Comparison of ENCODE assay signal across 38 cellular contexts in the genomic region with DNA sequence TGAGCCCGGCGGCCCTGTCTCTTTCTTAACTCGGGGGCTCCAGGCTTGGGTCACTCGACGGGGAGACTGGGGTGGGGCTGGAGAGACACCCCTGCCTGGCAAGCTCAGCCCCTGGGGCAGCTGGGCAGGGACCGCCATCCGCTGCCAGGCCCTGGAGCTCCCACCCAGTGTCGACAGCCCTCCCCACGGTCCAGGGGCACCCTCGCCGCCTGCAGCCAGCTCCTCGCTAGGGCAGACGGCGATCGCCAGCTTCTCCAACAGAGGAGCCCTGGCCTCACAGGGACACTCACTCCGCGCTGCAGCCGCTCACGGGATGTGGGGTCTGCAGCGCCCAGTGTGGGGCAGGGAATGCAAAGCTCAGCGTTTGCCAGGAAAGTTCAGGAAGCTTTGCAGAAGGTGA. TPM values are rescaled to one million over a fixed set of nuclear protein-coding genes. Genes with fewer than 3 reads are reported as not detected.
DNase-seq lines count a peak whose midpoint lies in the region; ATAC-seq and TF ChIP-seq lines count a peak whose summit lies in the region.
"Had no signal": no experiment of that assay in that cellular context is flagged by ENCODE, and none has a peak within 500 bp of the region (broad histone marks: within the 10 kb centered on the region; RNA-seq: fewer than 3 reads in every experiment).

No MANE protein-coding gene starts in this region.

- TF ChIP-seq CTCF in IMR-90 (conservative IDR thresholded peaks at IDR 0.05; ENCODE audit: low read depth, low read length) (no peak), RWPE1 (conservative IDR thresholded peaks at IDR 0.05; ENCODE audit: low read depth) (no peak), nephron progenitor cell (IDR thresholded peaks at IDR 0.05) (no peak), endothelial cell (IDR thresholded peaks at IDR 0.05; ENCODE audit: unreplicated experiment) (no peak), A673 (conservative IDR thresholded peaks at IDR 0.05; ENCODE audit: low read depth, low read length) (no peak)

- CTCF ChIA-PET in IMR-90 (lab: Yijun Ruan, JAX), result interaction anchor here (1.1 kb wide), 1 partner anchor 30 kb away, joined by 3 read pairs; the partner anchor contains the start of genes GALNS and TRAPPC2L
- CTCF ChIA-PET in RWPE1 (lab: Yijun Ruan, JAX), result no interaction called here
- CTCF ChIA-PET in A673 (lab: Charles Lee), result no interaction called here

- no peaks in the 10 kb centered on the region for H3K79me1 ChIP-seq in IMR-90 (ENCODE audit: low read depth in 1 of 2, low read length in 2 of 2)
- peaks cover 4% of the 10 kb centered on the region for H3K79me1 ChIP-seq in neuronal stem cell (ENCODE audit: low read depth, low read length)

- H3K18ac ChIP-seq in IMR-90 (ENCODE audit: low read depth, low read length) (no peak overlapping the region), neuronal stem cell (ENCODE audit: low read length) (no peak overlapping the region)

- no peak overlapping the region for H2BK12ac ChIP-seq in neuronal stem cell (ENCODE audit: low read length)

- POLR2A ChIA-PET in IMR-90 (lab: Charles Lee; ENCODE audit: unreplicated experiment) (no interaction called here), RWPE1 (lab: Yijun Ruan, JAX; ENCODE audit: low non-redundant PET) (no interaction called here), A673 (lab: Charles Lee; ENCODE audit: low non-redundant PET) (interaction anchor here (0.6 kb wide), 1 partner anchor 10 kb away, joined by 6 read pairs; no protein-coding TSS in a partner anchor)

- H3K9me1 ChIP-seq in IMR-90 (ENCODE audit: insufficient read depth, low read length), result no peaks in the 10 kb centered on the region

- intact Hi-C loops in IMR-90 (cut with micrococcal nuclease) (no loop called here), A673 (cut with micrococcal nuclease; ENCODE audit: unreplicated experiment) (no loop called here)

- H3K36me3 ChIP-seq in IMR-90 (ENCODE audit: control insufficient read depth, insufficient read depth, low read length) (peaks cover 23% of the 10 kb centered on the region), neuronal stem cell (replicated peaks in 1 of 2; ENCODE audit: control insufficient read depth in 2 of 2, insufficient read depth in 2 of 2, low read length in 2 of 2) (no peaks in the 10 kb centered on the region), A673 (ENCODE audit: insufficient read depth, low read length, poor library complexity, severe bottlenecking) (no peaks in the 10 kb centered on the region)
- H3K36me3 ChIP-seq: BE2C had no signal

- H2BK5ac ChIP-seq in IMR-90 (ENCODE audit: low read depth, low read length, poor library complexity, severe bottlenecking), result no peak overlapping the region
- peak overlapping the region; percentile 75 for H2BK5ac ChIP-seq in neuronal stem cell (ENCODE audit: low read length)

- peak overlapping the region; percentile 16 for H2AK9ac ChIP-seq in IMR-90 (replicated peaks; ENCODE audit: low read depth, low read length, poor library complexity)

- H4K91ac ChIP-seq in IMR-90 (ENCODE audit: insufficient read depth, low read depth, low read length), result no peak overlapping the region
- H4K91ac ChIP-seq in neuronal stem cell (ENCODE audit: low read depth, low read length, poor library complexity), result no peak overlapping the region

- H3K27ac ChIP-seq in IMR-90 (ENCODE audit: insufficient read depth, low read length) (no peak overlapping the region), RWPE1 (peak overlapping the region; percentile 83), neuronal stem cell (replicated peaks; ENCODE audit: low read length) (no peak overlapping the region), A673 (ENCODE audit: low read depth, low read length, poor library complexity, severe bottlenecking) (no peak overlapping the region)
- H3K27ac ChIP-seq: 22Rv1; A549; BLaER1; BLaER1 treated with 17β-estradiol and CSF1 and Interleukin-3, amounts not matched to agents 10 nM and 100 nM; C4-2B had no signal

- WGBS in IMR-90 (ENCODE audit: extremely low coverage in 2 of 2, insufficient read length in 1 of 2), 2 experiments, result 71% methylated on average over 2 of the region's 21 CpGs; no CpG with 5 or more reads in 1 of the 2 experiments
- no CpG with 5 or more reads among the region's 21 CpGs for WGBS in neuronal stem cell (ENCODE audit: extremely low coverage in 2 of 2, insufficient read length in 2 of 2, insufficient replicate concordance in 1 of 2), 2 donors

- no peak overlapping the region for H2BK20ac ChIP-seq in IMR-90 (ENCODE audit: low read depth, low read length)

- H3K4me1 ChIP-seq in IMR-90 (ENCODE audit: control insufficient read depth, insufficient read depth, low read length) (peaks cover 4% of the 10 kb centered on the region; the same call in 1 of the 2 replicates), neuronal stem cell (ENCODE audit: control insufficient read depth in 2 of 2, insufficient read depth in 1 of 2, low read depth in 1 of 2, low read length in 2 of 2) (no peaks in the 10 kb centered on the region), A673 (ENCODE audit: insufficient read depth, low read length, poor library complexity, severe bottlenecking) (no peaks in the 10 kb centered on the region)
- H3K4me1 ChIP-seq: A549, Caco-2 had no signal

- ATAC-seq in IMR-90 (ENCODE audit: low read depth), result no peak
- ATAC-seq: A549; CD8-positive, alpha-beta T cell had no signal

- no peak overlapping the region for H4K8ac ChIP-seq in IMR-90 (ENCODE audit: low read depth in 2 of 2, low read length in 2 of 2)
- no peak overlapping the region for H4K8ac ChIP-seq in neuronal stem cell (ENCODE audit: low read depth, low read length)

- no peak for TF ChIP-seq POLR2A in IMR-90 (IDR thresholded peaks at IDR 0.05; ENCODE audit: low read depth, low read length)

- no peak overlapping the region for H3K4me2 ChIP-seq in IMR-90 (ENCODE audit: low read depth, low read length)
- H3K4me2 ChIP-seq in neuronal stem cell (ENCODE audit: insufficient read depth, low read length, poor library complexity, severe bottlenecking), result no peak overlapping the region
- H3K4me2 ChIP-seq: A549; BLaER1; BLaER1 treated with 17β-estradiol and CSF1 and Interleukin-3, amounts not matched to agents 10 nM and 100 nM had no signal

- no peak for DNase-seq in IMR-90
- DNase-seq in RWPE1 (ENCODE audit: low spot score), result no peak
- no peak for DNase-seq in nephron progenitor cell
- no peak for DNase-seq in neuronal stem cell (ENCODE audit: low spot score)
- no peak for DNase-seq in NCI-H524 (lab: John Stamatoyannopoulos, UW)
- no peak for DNase-seq in endothelial cell (ENCODE audit: low spot score)
- no peak for DNase-seq in amniotic stem cell (lab: John Stamatoyannopoulos, UW)
- no peak for DNase-seq in A673 (ENCODE audit: low spot score)
- DNase-seq: ACHN; AML-193; BE2C; C1 segment of cervical spinal cord; Caco-2; Calu3; CD4-positive, alpha-beta memory T cell; CD4-positive, alpha-beta T cell; CD4-positive, CD25-positive, alpha-beta regulatory T cell; CD8-positive, alpha-beta memory T cell; CD8-positive, alpha-beta T cell; COR-L47; DMS 273 treated with DMSO at 0.1 percent for 48 hours; DMS153; DMS53; DMS79; DMS79 treated with DMSO at 0.1 percent for 48 hours; DND-41; EL had no signal

- no peaks in the 10 kb centered on the region for H3K27me3 ChIP-seq in IMR-90 (ENCODE audit: control insufficient read depth, insufficient read depth, low read length)
- H3K27me3 ChIP-seq in neuronal stem cell (ENCODE audit: control insufficient read depth in 3 of 3, insufficient read depth in 3 of 3, low read depth in 1 of 3, low read length in 3 of 3), result no peaks in the 10 kb centered on the region
- H3K27me3 ChIP-seq in A673 (replicated peaks; ENCODE audit: insufficient read depth, low read depth, low read length, poor library complexity), result no peaks in the 10 kb centered on the region
- H3K27me3 ChIP-seq: BE2C; BLaER1; BLaER1 treated with 17β-estradiol and CSF1 and Interleukin-3, amounts not matched to agents 10 nM and 100 nM had no signal

- H3K14ac ChIP-seq in IMR-90 (replicated peaks; ENCODE audit: low read depth, low read length) (no peak overlapping the region), neuronal stem cell (ENCODE audit: low read length) (no peak overlapping the region)

- H3K4ac ChIP-seq in IMR-90 (ENCODE audit: low read depth, low read length), result no peak overlapping the region
- H3K4ac ChIP-seq in neuronal stem cell (ENCODE audit: low read length), result no peak overlapping the region

- H3K4me1 Mint-ChIP-seq in nephron progenitor cell (peaks cover 7% of the 10 kb centered on the region), endothelial cell (ENCODE audit: unreplicated experiment) (no peaks in the 10 kb centered on the region)
- H3K4me1 Mint-ChIP-seq: B cell; CD14-positive monocyte; CD4-positive, alpha-beta memory T cell; CD4-positive, CD25-positive, alpha-beta regulatory T cell; CD8-positive, alpha-beta memory T cell had no signal

- H3K4me3 ChIP-seq in IMR-90 (ENCODE audit: insufficient read depth, low read depth, low read length), result no peak overlapping the region
- H3K4me3 ChIP-seq in neuronal stem cell (ENCODE audit: low read length in 2 of 2), result no peak overlapping the region
- H3K4me3 ChIP-seq in A673 (ENCODE audit: low read depth, low read length, poor library complexity, severe bottlenecking), result no peak overlapping the region
- H3K4me3 ChIP-seq: A549; BLaER1; BLaER1 treated with 17β-estradiol and CSF1 and Interleukin-3, amounts not matched to agents 10 nM and 100 nM had no signal

- H2AK5ac ChIP-seq in IMR-90 (ENCODE audit: low read depth, low read length) (no peak overlapping the region), neuronal stem cell (ENCODE audit: low read depth, low read length) (no peak overlapping the region)

- H3K9me3 Mint-ChIP-seq in nephron progenitor cell (no peaks in the 10 kb centered on the region), endothelial cell (ENCODE audit: unreplicated experiment) (no peaks in the 10 kb centered on the region)
- H3K9me3 Mint-ChIP-seq: CD14-positive monocyte; CD4-positive, alpha-beta memory T cell; CD4-positive, alpha-beta T cell; CD4-positive, CD25-positive, alpha-beta regulatory T cell; CD8-positive, alpha-beta memory T cell; CD8-positive, alpha-beta T cell had no signal

- H2BK120ac ChIP-seq in IMR-90 (ENCODE audit: low read depth, low read length) (no peak overlapping the region), neuronal stem cell (ENCODE audit: low read depth, low read length) (no peak overlapping the region)

- no TSS peak for BruUV-seq in IMR-90 (replicated peaks; lab: Mats Ljungman, UMichigan)
- BruUV-seq in A673 (replicated peaks; lab: Mats Ljungman, UMichigan), result no TSS peak

- in situ Hi-C loops in IMR-90 (cut with MboI; ENCODE audit: low sequenced_read_pairs), result no loop called here

- H4K5ac ChIP-seq in IMR-90 (ENCODE audit: low read depth, low read length), result no peak overlapping the region

- H3K27ac Mint-ChIP-seq in nephron progenitor cell, result peak overlapping the region; percentile 81
- H3K27ac Mint-ChIP-seq in endothelial cell (ENCODE audit: unreplicated experiment), result no peak overlapping the region
- H3K27ac Mint-ChIP-seq: B cell; CD4-positive, alpha-beta memory T cell; CD4-positive, alpha-beta T cell; CD4-positive, CD25-positive, alpha-beta regulatory T cell; CD8-positive, alpha-beta memory T cell; CD8-positive, alpha-beta T cell had no signal

- dilution Hi-C loops in IMR-90 (cut with HindIII; ENCODE audit: low sequenced_read_pairs, unreplicated experiment), result no loop called here

- H3K9me3 ChIP-seq in IMR-90 (ENCODE audit: control insufficient read depth, insufficient read depth, low read length) (no peaks in the 10 kb centered on the region), neuronal stem cell (replicated peaks in 1 of 2; ENCODE audit: control insufficient read depth in 2 of 2, insufficient read depth in 1 of 2, low read depth in 1 of 2, low read length in 2 of 2) (no peaks in the 10 kb centered on the region), A673 (ENCODE audit: low read depth, low read length, poor library complexity, severe bottlenecking) (no peaks in the 10 kb centered on the region)
- H3K9me3 ChIP-seq: A549; BE2C; BLaER1; BLaER1 treated with 17β-estradiol and CSF1 and Interleukin-3, amounts not matched to agents 10 nM and 100 nM; Caco-2 had no signal

- no peak overlapping the region for H2BK15ac ChIP-seq in IMR-90 (ENCODE audit: low read depth, low read length)
- no peak overlapping the region for H2BK15ac ChIP-seq in neuronal stem cell (ENCODE audit: low read length)

- H2AFZ ChIP-seq in IMR-90 (replicated peaks; ENCODE audit: low read length, poor library complexity), result no peak overlapping the region
- no peak overlapping the region for H2AFZ ChIP-seq in neuronal stem cell (ENCODE audit: low read length)

- H3K56ac ChIP-seq in IMR-90 (ENCODE audit: extremely low read depth, insufficient read depth, low read length), result no peak overlapping the region

- H3K4me3 Mint-ChIP-seq in nephron progenitor cell (no peak overlapping the region), endothelial cell (ENCODE audit: unreplicated experiment) (no peak overlapping the region)
- H3K4me3 Mint-ChIP-seq: B cell; CD14-positive monocyte; CD4-positive, alpha-beta memory T cell; CD4-positive, alpha-beta T cell; CD4-positive, CD25-positive, alpha-beta regulatory T cell; CD8-positive, alpha-beta memory T cell; CD8-positive, alpha-beta T cell had no signal

- H3K23ac ChIP-seq in IMR-90 (ENCODE audit: low read depth, low read length), result no peak overlapping the region
- no peak overlapping the region for H3K23ac ChIP-seq in neuronal stem cell (ENCODE audit: low read depth, low read length, poor library complexity)

- peaks cover 2% of the 10 kb centered on the region for H3K27me3 Mint-ChIP-seq in nephron progenitor cell (ENCODE audit: low read depth, poor library complexity)
- peaks cover 5% of the 10 kb centered on the region for H3K27me3 Mint-ChIP-seq in endothelial cell (ENCODE audit: unreplicated experiment)
- H3K27me3 Mint-ChIP-seq: B cell; CD4-positive, alpha-beta memory T cell; CD4-positive, alpha-beta T cell; CD4-positive, CD25-positive, alpha-beta regulatory T cell; CD8-positive, alpha-beta memory T cell had no signal

- no peak for TF ChIP-seq RAD21 in IMR-90 (IDR thresholded peaks at IDR 0.05; ENCODE audit: low read length)

- H3K36me3 Mint-ChIP-seq in nephron progenitor cell (ENCODE audit: low read depth), result peaks cover 4% of the 10 kb centered on the region
- H3K36me3 Mint-ChIP-seq in endothelial cell (ENCODE audit: low read depth, unreplicated experiment), result peaks cover 7% of the 10 kb centered on the region

- peaks cover 4% of the 10 kb centered on the region; the same call in 1 of the 2 replicates for H4K20me1 ChIP-seq in IMR-90 (ENCODE audit: insufficient read depth, low read length)
- H4K20me1 ChIP-seq: BLaER1 had no signal

- H3K9ac ChIP-seq in IMR-90 (ENCODE audit: low read depth, low read length) (no peak overlapping the region), neuronal stem cell (ENCODE audit: low read depth, low read length, poor library complexity) (no peak overlapping the region)
- H3K9ac ChIP-seq: BLaER1 had no signal

RNA-seq across cellular contexts. Expression of gene APRT, which starts 16.0 kb away (rescaled TPM):
- total RNA-seq in IMR-90 (2012; rRNA removed), result 40.5 and 41.7 TPM in 2 replicates
- 157 and 209 TPM in 2 replicates for polyA plus RNA-seq in IMR-90 (2012; rRNA removed)
- 109 and 184 TPM in 2 replicates for polyA plus RNA-seq in IMR-90 (2012; cell fraction: cytosol; rRNA removed)
- 87.9 and 240 TPM in 2 replicates for polyA plus RNA-seq in IMR-90 (2012; cell fraction: nucleus; rRNA removed; ENCODE audit: low replicate concordance)
- polyA plus RNA-seq in neuronal stem cell (2013, experiment 1 of 2), result 146 TPM
- polyA plus RNA-seq in neuronal stem cell (2013, experiment 2 of 2), result 150 TPM
- 80.7 TPM for total RNA-seq in endothelial cell (ENCODE audit: unreplicated experiment)
- total RNA-seq in A673 (2021), result 129 and 134 TPM in 2 replicates

RNA-seq across cellular contexts. Expression of gene CDT1, which starts 24.1 kb away (rescaled TPM):
- total RNA-seq in IMR-90 (2012; rRNA removed), result 3.2 and 4.7 TPM in 2 replicates
- 11.8 and 13.2 TPM in 2 replicates for polyA plus RNA-seq in IMR-90 (2012; rRNA removed)
- 6.8 and 10.7 TPM in 2 replicates for polyA plus RNA-seq in IMR-90 (2012; cell fraction: cytosol; rRNA removed)
- polyA plus RNA-seq in IMR-90 (2012; cell fraction: nucleus; rRNA removed; ENCODE audit: low replicate concordance), result 4.7 and 22.2 TPM in 2 replicates
- 40.6 TPM for polyA plus RNA-seq in neuronal stem cell (2013, experiment 1 of 2)
- 40.0 TPM for polyA plus RNA-seq in neuronal stem cell (2013, experiment 2 of 2)
- total RNA-seq in endothelial cell (ENCODE audit: unreplicated experiment), result 16.2 TPM
- total RNA-seq in A673 (2021), result 103 TPM in 2 replicates

RNA-seq across cellular contexts. Expression of gene GALNS, which starts 29.0 kb away (rescaled TPM):
- total RNA-seq in IMR-90 (2012; rRNA removed) (7.2 TPM in 2 replicates), endothelial cell (ENCODE audit: unreplicated experiment) (24.7 TPM), A673 (2021) (54.8 and 60.6 TPM in 2 replicates)
- 30.2 and 32.5 TPM in 2 replicates for polyA plus RNA-seq in IMR-90 (2012; rRNA removed)
- 28.6 and 42.1 TPM in 2 replicates for polyA plus RNA-seq in IMR-90 (2012; cell fraction: cytosol; rRNA removed)
- polyA plus RNA-seq in IMR-90 (2012; cell fraction: nucleus; rRNA removed; ENCODE audit: low replicate concordance), result 24.8 and 44.6 TPM in 2 replicates
- 9.6 TPM for polyA plus RNA-seq in neuronal stem cell (2013, experiment 1 of 2)
- 9.1 TPM for polyA plus RNA-seq in neuronal stem cell (2013, experiment 2 of 2)

RNA-seq across cellular contexts. Expression of gene TRAPPC2L, which starts 29.2 kb away (rescaled TPM):
- total RNA-seq in IMR-90 (2012; rRNA removed) (84.2 and 102 TPM in 2 replicates), endothelial cell (ENCODE audit: unreplicated experiment) (65.3 TPM), A673 (2021) (89.9 and 98.6 TPM in 2 replicates)
- polyA plus RNA-seq in IMR-90 (2012; rRNA removed), result 109 and 112 TPM in 2 replicates
- polyA plus RNA-seq in IMR-90 (2012; cell fraction: cytosol; rRNA removed), result 69.3 and 87.7 TPM in 2 replicates
- 45.7 and 54.3 TPM in 2 replicates for polyA plus RNA-seq in IMR-90 (2012; cell fraction: nucleus; rRNA removed; ENCODE audit: low replicate concordance)
- 57.0 TPM for polyA plus RNA-seq in neuronal stem cell (2013, experiment 1 of 2)
- 58.2 TPM for polyA plus RNA-seq in neuronal stem cell (2013, experiment 2 of 2)

RNA-seq across cellular contexts. Expression of gene PABPN1L, which starts 38.7 kb away (rescaled TPM):
- total RNA-seq in IMR-90 (2012; rRNA removed) (not detected in 2 replicates), endothelial cell (ENCODE audit: unreplicated experiment) (not detected), A673 (2021) (not detected in 2 replicates)
- not detected in 2 replicates for polyA plus RNA-seq in IMR-90 (2012; rRNA removed)
- polyA plus RNA-seq in IMR-90 (2012; cell fraction: cytosol; rRNA removed), result not detected in 2 replicates
- polyA plus RNA-seq in IMR-90 (2012; cell fraction: nucleus; rRNA removed; ENCODE audit: low replicate concordance), result not detected in 2 replicates
- not detected for polyA plus RNA-seq in neuronal stem cell (2013, experiment 1 of 2)
- polyA plus RNA-seq in neuronal stem cell (2013, experiment 2 of 2), result not detected
- total RNA-seq: A172; Caco-2; Calu3; CD4-positive, alpha-beta memory T cell; CD4-positive, alpha-beta T cell; CD4-positive, CD25-positive, alpha-beta regulatory T cell; CD8-positive, alpha-beta memory T cell; CD8-positive, alpha-beta T cell; Daoy had no signal
- polyA plus RNA-seq: A549; AG04450; BJ; CD14-positive monocyte; CD4-positive, alpha-beta memory T cell; CD4-positive, CD25-positive, alpha-beta regulatory T cell; CD8-positive, alpha-beta memory T cell had no signal
